In genomic region chr1:28602536-28603439, GRCh38 we compare ENCODE assay signal across 9 cellular contexts. TPM values are rescaled to one million over a fixed set of nuclear protein-coding genes. Genes with fewer than 3 reads are reported as not detected.
DNase-seq lines count a peak whose midpoint lies in the region; ATAC-seq and TF ChIP-seq lines count a peak whose summit lies in the region.
"Had no signal": no experiment of that assay in that cellular context is flagged by ENCODE, and none has a peak within 500 bp of the region (broad histone marks: within the 10 kb centered on the region; RNA-seq: fewer than 3 reads in every experiment).

No MANE protein-coding gene starts in this region.

- ATAC-seq in T-helper 17 cell (no peak), GM19328 (IDR thresholded peaks at IDR 0.05; ENCODE audit: unreplicated experiment) (no peak), HG02763 (IDR thresholded peaks at IDR 0.05; ENCODE audit: unreplicated experiment) (no peak)

- H3K9ac ChIP-seq in MM.1S (ENCODE audit: low read length): peak overlapping the region; percentile 48; the same call in 1 of the 2 replicates

- 52% methylated on average over 11 of the region's 15 CpGs for WGBS in esophagus muscularis mucosa

- H2AFZ ChIP-seq in MM.1S (ENCODE audit: low read length): no peak overlapping the region

- TF ChIP-seq POLR2A in esophagus muscularis mucosa (IDR thresholded peaks at IDR 0.05; ENCODE audit: low read depth): no peak

- H3K27ac Mint-ChIP-seq in T-helper 17 cell (no peak overlapping the region), nephron progenitor cell (peak overlapping the region; percentile 29)

- intact Hi-C loops in esophagus muscularis mucosa (cut with DNase I): loop anchor here (2.0 to 10.0 kb wide), 2 partner anchors 86 to 248 kb away; no protein-coding TSS in a partner anchor

- no peaks in the 10 kb centered on the region for H3K36me3 Mint-ChIP-seq in T-helper 17 cell (ENCODE audit: low read depth)
- peaks cover 22% of the 10 kb centered on the region for H3K36me3 Mint-ChIP-seq in nephron progenitor cell (ENCODE audit: low read depth)

- peak overlapping the region; percentile 54; the same call in 1 of the 2 replicates for H3K4me2 ChIP-seq in MM.1S (ENCODE audit: low read depth, low read length)

- peaks cover 39% of the 10 kb centered on the region for H3F3A ChIP-seq in MM.1S (ENCODE audit: insufficient read depth, low read length)

- peak overlapping the region; percentile 7 for H3K4me3 Mint-ChIP-seq in T-helper 17 cell
- no peak overlapping the region for H3K4me3 Mint-ChIP-seq in nephron progenitor cell

- peak overlapping the region; percentile 99 for H3K27ac ChIP-seq in MM.1S (ENCODE audit: low read length)
- peak overlapping the region; percentile 3 to 32 (median 22) for H3K27ac ChIP-seq in esophagus muscularis mucosa (replicated peaks in 1 of 4)

- H3K4me3 ChIP-seq in MM.1S (ENCODE audit: low read length) (no peak overlapping the region), esophagus muscularis mucosa (no peak overlapping the region)

- DNase-seq in activated T-cell treated with anti-CD3 and anti-CD28 coated beads, Interleukin-2, amount 50 U/mL, for 48 hours: peak; percentile 34 to 37
- no peak for DNase-seq in activated T-cell treated with anti-CD3 and anti-CD28 coated beads, Interleukin-2, amount 50 U/mL, for 1 hour
- DNase-seq in MM.1S (peak; percentile 61), T-helper 17 cell (no peak), esophagus muscularis mucosa (ENCODE audit: extremely low spot score) (no peak), nephron progenitor cell (peak; percentile 61)

- H3K36me3 ChIP-seq in MM.1S (replicated peaks; ENCODE audit: insufficient read depth, low read length): no peaks in the 10 kb centered on the region
- H3K36me3 ChIP-seq in esophagus muscularis mucosa: peaks cover 31 to 63% (median 54%) of the 10 kb centered on the region in 4 donors

- H3K27me3 Mint-ChIP-seq in T-helper 17 cell (no peaks in the 10 kb centered on the region), nephron progenitor cell (ENCODE audit: low read depth, poor library complexity) (peaks cover 2% of the 10 kb centered on the region)

- no peaks in the 10 kb centered on the region for H3K9me3 Mint-ChIP-seq in nephron progenitor cell

- H3K4me1 Mint-ChIP-seq in T-helper 17 cell: no peaks in the 10 kb centered on the region
- peaks cover 13% of the 10 kb centered on the region for H3K4me1 Mint-ChIP-seq in nephron progenitor cell

- TF ChIP-seq EP300 in esophagus muscularis mucosa (IDR thresholded peaks at IDR 0.05): no peak

- H3K4me1 ChIP-seq in MM.1S (ENCODE audit: low read length): peaks cover 48% of the 10 kb centered on the region
- H3K4me1 ChIP-seq in esophagus muscularis mucosa: peaks cover 0 to 15% (median 11%) of the 10 kb centered on the region in 4 donors

- no peaks in the 10 kb centered on the region for H3K9me3 ChIP-seq in MM.1S (replicated peaks; ENCODE audit: insufficient read depth, low read length)
- H3K9me3 ChIP-seq in T-helper 17 cell (ENCODE audit: control insufficient read depth, low read length, poor library complexity, severe bottlenecking): no peaks in the 10 kb centered on the region
- no peaks in the 10 kb centered on the region for H3K9me3 ChIP-seq in esophagus muscularis mucosa

- no peaks in the 10 kb centered on the region for H3K9me2 ChIP-seq in MM.1S (replicated peaks; ENCODE audit: insufficient read depth, low read length)

- H3K27me3 ChIP-seq in MM.1S (replicated peaks; ENCODE audit: insufficient read depth, low read length) (no peaks in the 10 kb centered on the region), esophagus muscularis mucosa (no peaks in the 10 kb centered on the region)

- H4K20me1 ChIP-seq in MM.1S (ENCODE audit: insufficient read depth, low read length): no peaks in the 10 kb centered on the region

- 0 out of 2 replicates have a peak, but pooled peaks cover 2% of the 10 kb centered on the region for H3K79me2 ChIP-seq in MM.1S (ENCODE audit: low read length)

- peak; percentile 81 for TF ChIP-seq CTCF in MM.1S (IDR thresholded peaks at IDR 0.05; ENCODE audit: low read length)
- TF ChIP-seq CTCF in esophagus muscularis mucosa (IDR thresholded peaks at IDR 0.05): peak; percentile 66 to 80 (median 68)
- peak; percentile 57 for TF ChIP-seq CTCF in nephron progenitor cell (IDR thresholded peaks at IDR 0.05)

RNA-seq across cellular contexts. Expression of gene RAB42, which starts 10.7 kb away (rescaled TPM):
- total RNA-seq in T-helper 17 cell (not detected), esophagus muscularis mucosa (1 to 10 TPM in 3 of 4 donors, under 1 TPM in 1; 0.98 to 4.0 (median 2.9) TPM)

RNA-seq across cellular contexts. Expression of gene TAF12, which starts 40.1 kb away (rescaled TPM):
- total RNA-seq in T-helper 17 cell: 10 to 100 TPM; 14.2 to 15.8 TPM
- 10 to 100 TPM; 16.1 to 17.6 (median 17.1) TPM for total RNA-seq in esophagus muscularis mucosa

RNA-seq across cellular contexts. Expression of gene RNU11, which starts 45.6 kb away (rescaled TPM):
- total RNA-seq in T-helper 17 cell: not detected
- not detected for total RNA-seq in esophagus muscularis mucosa
- total RNA-seq: glomerular endothelial cell had no signal

RNA-seq across cellular contexts. Expression of gene TRNAU1AP, which starts 49.9 kb away (rescaled TPM):
- 10 to 100 TPM; 24.5 to 27.9 TPM for total RNA-seq in T-helper 17 cell
- total RNA-seq in esophagus muscularis mucosa: 10 to 100 TPM; 19.4 to 34.1 (median 23.2) TPM

Comparison
In these comparisons a context has a peak if more than half of its experiments do, and no peak if none do; other contexts are left out.
1. DNase-seq: peak in activated T-cell treated with anti-CD3 and anti-CD28 coated beads, Interleukin-2, amount 50 U/mL, for 48 hours (2 of 2), MM.1S (single experiment) and nephron progenitor cell (single experiment); none in activated T-cell treated with anti-CD3 and anti-CD28 coated beads, Interleukin-2, amount 50 U/mL, for 1 hour (single experiment), T-helper 17 cell (0 of 3) and esophagus muscularis mucosa (single experiment).
2. Peak in every context shown above with its lines, with median percentiles within 50 percentile points of each other: CTCF ChIP-seq.